1 cellular context compared by ENCODE assay signal in the genomic region with DNA sequence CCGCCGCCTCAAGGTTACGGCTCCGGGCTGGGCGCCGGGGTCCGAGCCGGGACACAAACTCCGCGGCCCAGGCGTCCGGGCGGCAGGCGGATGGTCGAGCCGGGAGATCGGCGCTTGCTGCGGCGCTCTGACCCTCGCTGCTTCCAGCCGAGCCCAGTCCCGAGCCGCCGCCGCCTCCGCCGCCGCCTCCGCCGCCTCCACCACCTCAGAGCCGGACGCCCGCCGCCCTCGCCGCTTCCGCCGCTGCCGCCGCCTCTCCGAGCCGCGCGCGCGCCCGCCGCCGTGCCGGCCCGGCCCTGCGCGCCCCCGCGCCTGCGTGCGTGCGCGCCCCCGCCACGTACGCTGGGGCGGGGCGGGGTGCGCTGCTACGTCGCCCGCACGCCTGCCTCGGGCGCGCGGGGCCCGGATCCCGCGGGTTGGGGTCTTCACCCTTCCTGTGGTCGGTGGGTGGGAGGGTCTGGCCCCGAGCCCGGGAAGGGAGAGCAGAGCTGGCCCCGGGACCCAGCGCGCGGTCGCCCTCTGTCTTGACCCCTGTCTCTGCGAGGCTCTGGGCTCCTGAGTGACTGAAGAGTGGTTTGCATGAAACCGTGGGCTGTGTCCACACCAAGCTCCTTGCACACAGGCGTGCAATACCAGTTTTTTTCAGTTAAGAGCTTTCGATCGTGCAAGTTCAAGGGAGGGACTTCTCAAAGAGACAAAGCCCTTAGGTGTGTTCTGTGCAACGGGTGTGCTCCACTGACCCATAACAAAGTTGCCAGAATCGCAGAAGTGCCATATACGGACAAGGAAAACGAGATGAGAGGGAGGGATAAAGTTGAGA.
A peak's percentile ranks its signal among the peaks of the same experiment; 100 is the strongest.
TF ChIP-seq lines count a peak whose summit lies in the region.

A gene (minus strand): TSS at position 256 of the 820 bp plus-strand sequence. CDS start 328 bp downstream, outside the sequence.

TF ChIP-seq in HepG2, 621 proteins besides CTCF, POLR2A, EP300 and RAD21 (continued from another document and continues in another):
- TF ChIP-seq, protein P1, sequence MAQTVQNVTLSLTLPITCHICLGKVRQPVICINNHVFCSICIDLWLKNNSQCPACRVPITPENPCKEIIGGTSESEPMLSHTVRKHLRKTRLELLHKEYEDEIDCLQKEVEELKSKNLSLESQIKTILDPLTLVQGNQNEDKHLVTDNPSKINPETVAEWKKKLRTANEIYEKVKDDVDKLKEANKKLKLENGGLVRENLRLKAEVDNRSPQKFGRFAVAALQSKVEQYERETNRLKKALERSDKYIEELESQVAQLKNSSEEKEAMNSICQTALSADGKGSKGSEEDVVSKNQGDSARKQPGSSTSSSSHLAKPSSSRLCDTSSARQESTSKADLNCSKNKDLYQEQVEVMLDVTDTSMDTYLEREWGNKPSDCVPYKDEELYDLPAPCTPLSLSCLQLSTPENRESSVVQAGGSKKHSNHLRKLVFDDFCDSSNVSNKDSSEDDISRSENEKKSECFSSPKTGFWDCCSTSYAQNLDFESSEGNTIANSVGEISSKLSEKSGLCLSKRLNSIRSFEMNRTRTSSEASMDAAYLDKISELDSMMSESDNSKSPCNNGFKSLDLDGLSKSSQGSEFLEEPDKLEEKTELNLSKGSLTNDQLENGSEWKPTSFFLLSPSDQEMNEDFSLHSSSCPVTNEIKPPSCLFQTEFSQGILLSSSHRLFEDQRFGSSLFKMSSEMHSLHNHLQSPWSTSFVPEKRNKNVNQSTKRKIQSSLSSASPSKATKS (CRISPR knock-in tag; IDR thresholded peaks at IDR 0.05), result no peak
- TF ChIP-seq FOSL1 (CRISPR knock-in tag; IDR thresholded peaks at IDR 0.05; ENCODE audit: borderline replicate concordance), result no peak
- TF ChIP-seq ZNF569 (CRISPR knock-in tag; IDR thresholded peaks at IDR 0.05; ENCODE audit: borderline replicate concordance), result no peak
- TF ChIP-seq ZNF589 (CRISPR knock-in tag; conservative IDR thresholded peaks at IDR 0.05), result no peak
- TF ChIP-seq ZNF546 (CRISPR knock-in tag; conservative IDR thresholded peaks at IDR 0.05), result no peak
- TF ChIP-seq RFXANK (CRISPR knock-in tag; IDR thresholded peaks at IDR 0.05), result no peak
- peak; percentile 61; the same call in 1 of the 2 replicates for TF ChIP-seq ZNF235 (CRISPR knock-in tag; IDR thresholded peaks at IDR 0.05; ENCODE audit: borderline replicate concordance)
- TF ChIP-seq ZNF264 (CRISPR knock-in tag; IDR thresholded peaks at IDR 0.05), result no peak
- no peak for TF ChIP-seq SOX13 (IDR thresholded peaks at IDR 0.05)
- TF ChIP-seq SOX13 (CRISPR knock-in tag; conservative IDR thresholded peaks at IDR 0.05 in 1 of 2, IDR thresholded peaks at IDR 0.05 in 1 of 2), result peak in 1 of 2 experiments; percentile 17; a peak in 1 of 4 replicates
- 0 out of 2 replicates have a peak, but pooled peaks have one; percentile 22 for TF ChIP-seq ZNF350 (CRISPR knock-in tag; IDR thresholded peaks at IDR 0.05; ENCODE audit: borderline replicate concordance, low read depth)
- 0 out of 2 replicates have a peak, but pooled peaks have one; percentile 29 for TF ChIP-seq HOXD1 (CRISPR knock-in tag; IDR thresholded peaks at IDR 0.05)
- TF ChIP-seq ZNF205 (CRISPR knock-in tag; IDR thresholded peaks at IDR 0.05), result 0 out of 2 replicates have a peak, but pooled peaks have one; percentile 51
- peak; percentile 78; the same call in 1 of the 2 replicates for TF ChIP-seq ZNF709 (CRISPR knock-in tag; IDR thresholded peaks at IDR 0.05)
- TF ChIP-seq, protein P2, sequence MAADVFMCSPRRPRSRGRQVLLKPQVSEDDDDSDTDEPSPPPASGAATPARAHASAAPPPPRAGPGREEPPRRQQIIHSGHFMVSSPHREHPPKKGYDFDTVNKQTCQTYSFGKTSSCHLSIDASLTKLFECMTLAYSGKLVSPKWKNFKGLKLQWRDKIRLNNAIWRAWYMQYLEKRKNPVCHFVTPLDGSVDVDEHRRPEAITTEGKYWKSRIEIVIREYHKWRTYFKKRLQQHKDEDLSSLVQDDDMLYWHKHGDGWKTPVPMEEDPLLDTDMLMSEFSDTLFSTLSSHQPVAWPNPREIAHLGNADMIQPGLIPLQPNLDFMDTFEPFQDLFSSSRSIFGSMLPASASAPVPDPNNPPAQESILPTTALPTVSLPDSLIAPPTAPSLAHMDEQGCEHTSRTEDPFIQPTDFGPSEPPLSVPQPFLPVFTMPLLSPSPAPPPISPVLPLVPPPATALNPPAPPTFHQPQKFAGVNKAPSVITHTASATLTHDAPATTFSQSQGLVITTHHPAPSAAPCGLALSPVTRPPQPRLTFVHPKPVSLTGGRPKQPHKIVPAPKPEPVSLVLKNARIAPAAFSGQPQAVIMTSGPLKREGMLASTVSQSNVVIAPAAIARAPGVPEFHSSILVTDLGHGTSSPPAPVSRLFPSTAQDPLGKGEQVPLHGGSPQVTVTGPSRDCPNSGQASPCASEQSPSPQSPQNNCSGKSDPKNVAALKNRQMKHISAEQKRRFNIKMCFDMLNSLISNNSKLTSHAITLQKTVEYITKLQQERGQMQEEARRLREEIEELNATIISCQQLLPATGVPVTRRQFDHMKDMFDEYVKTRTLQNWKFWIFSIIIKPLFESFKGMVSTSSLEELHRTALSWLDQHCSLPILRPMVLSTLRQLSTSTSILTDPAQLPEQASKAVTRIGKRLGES (CRISPR knock-in tag; IDR thresholded peaks at IDR 0.05; ENCODE audit: borderline replicate concordance), result no peak
- no peak for TF ChIP-seq ZNF678 (CRISPR knock-in tag; IDR thresholded peaks at IDR 0.05)
- TF ChIP-seq NFIB (CRISPR knock-in tag; IDR thresholded peaks at IDR 0.05; ENCODE audit: borderline replicate concordance), result no peak
- TF ChIP-seq ZNF333 (CRISPR knock-in tag; IDR thresholded peaks at IDR 0.05; ENCODE audit: borderline replicate concordance), result peak; percentile 32
- TF ChIP-seq, protein P3, sequence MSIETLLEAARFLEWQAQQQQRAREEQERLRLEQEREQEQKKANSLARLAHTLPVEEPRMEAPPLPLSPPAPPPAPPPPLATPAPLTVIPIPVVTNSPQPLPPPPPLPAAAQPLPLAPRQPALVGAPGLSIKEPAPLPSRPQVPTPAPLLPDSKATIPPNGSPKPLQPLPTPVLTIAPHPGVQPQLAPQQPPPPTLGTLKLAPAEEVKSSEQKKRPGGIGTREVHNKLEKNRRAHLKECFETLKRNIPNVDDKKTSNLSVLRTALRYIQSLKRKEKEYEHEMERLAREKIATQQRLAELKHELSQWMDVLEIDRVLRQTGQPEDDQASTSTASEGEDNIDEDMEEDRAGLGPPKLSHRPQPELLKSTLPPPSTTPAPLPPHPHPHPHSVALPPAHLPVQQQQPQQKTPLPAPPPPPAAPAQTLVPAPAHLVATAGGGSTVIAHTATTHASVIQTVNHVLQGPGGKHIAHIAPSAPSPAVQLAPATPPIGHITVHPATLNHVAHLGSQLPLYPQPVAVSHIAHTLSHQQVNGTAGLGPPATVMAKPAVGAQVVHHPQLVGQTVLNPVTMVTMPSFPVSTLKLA (IDR thresholded peaks at IDR 0.05), result no peak
- TF ChIP-seq SMC3 (IDR thresholded peaks at IDR 0.05; ENCODE audit: low read length), result no peak
- TF ChIP-seq MXI1 (IDR thresholded peaks at IDR 0.05; ENCODE audit: borderline replicate concordance, low read depth, low read length), result peak; percentile 27; the same call in 1 of the 3 replicates
- no peak for TF ChIP-seq CENPX (CRISPR knock-in tag; IDR thresholded peaks at IDR 0.05)
- no peak for TF ChIP-seq ZFP62 (CRISPR knock-in tag; IDR thresholded peaks at IDR 0.05)
- TF ChIP-seq ZNF567 (CRISPR knock-in tag; IDR thresholded peaks at IDR 0.05; ENCODE audit: borderline replicate concordance), result 0 out of 2 replicates have a peak, but pooled peaks have one; percentile 8
- no peak for TF ChIP-seq SRF (IDR thresholded peaks at IDR 0.05; ENCODE audit: low read depth, low read length)
- peak; percentile 47; the same call in 1 of the 2 replicates for TF ChIP-seq TAF1 (CRISPR knock-in tag; IDR thresholded peaks at IDR 0.05)
- 0 out of 2 replicates have a peak, but pooled peaks have one; percentile 68 for TF ChIP-seq SRY (CRISPR knock-in tag; IDR thresholded peaks at IDR 0.05)
- TF ChIP-seq, protein P4, sequence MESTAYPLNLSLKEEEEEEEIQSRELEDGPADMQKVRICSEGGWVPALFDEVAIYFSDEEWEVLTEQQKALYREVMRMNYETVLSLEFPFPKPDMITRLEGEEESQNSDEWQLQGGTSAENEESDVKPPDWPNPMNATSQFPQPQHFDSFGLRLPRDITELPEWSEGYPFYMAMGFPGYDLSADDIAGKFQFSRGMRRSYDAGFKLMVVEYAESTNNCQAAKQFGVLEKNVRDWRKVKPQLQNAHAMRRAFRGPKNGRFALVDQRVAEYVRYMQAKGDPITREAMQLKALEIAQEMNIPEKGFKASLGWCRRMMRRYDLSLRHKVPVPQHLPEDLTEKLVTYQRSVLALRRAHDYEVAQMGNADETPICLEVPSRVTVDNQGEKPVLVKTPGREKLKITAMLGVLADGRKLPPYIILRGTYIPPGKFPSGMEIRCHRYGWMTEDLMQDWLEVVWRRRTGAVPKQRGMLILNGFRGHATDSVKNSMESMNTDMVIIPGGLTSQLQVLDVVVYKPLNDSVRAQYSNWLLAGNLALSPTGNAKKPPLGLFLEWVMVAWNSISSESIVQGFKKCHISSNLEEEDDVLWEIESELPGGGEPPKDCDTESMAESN (CRISPR knock-in tag; conservative IDR thresholded peaks at IDR 0.05), result no peak
- TF ChIP-seq TBP (CRISPR knock-in tag; IDR thresholded peaks at IDR 0.05), result no peak
- TF ChIP-seq ZNF790 (CRISPR knock-in tag; IDR thresholded peaks at IDR 0.05; ENCODE audit: borderline replicate concordance), result 0 out of 2 replicates have a peak, but pooled peaks have one; percentile 34
- TF ChIP-seq AGO1 (IDR thresholded peaks at IDR 0.05; ENCODE audit: low read depth, low read length, poor library complexity, severe bottlenecking), result no peak
- TF ChIP-seq, protein P5, sequence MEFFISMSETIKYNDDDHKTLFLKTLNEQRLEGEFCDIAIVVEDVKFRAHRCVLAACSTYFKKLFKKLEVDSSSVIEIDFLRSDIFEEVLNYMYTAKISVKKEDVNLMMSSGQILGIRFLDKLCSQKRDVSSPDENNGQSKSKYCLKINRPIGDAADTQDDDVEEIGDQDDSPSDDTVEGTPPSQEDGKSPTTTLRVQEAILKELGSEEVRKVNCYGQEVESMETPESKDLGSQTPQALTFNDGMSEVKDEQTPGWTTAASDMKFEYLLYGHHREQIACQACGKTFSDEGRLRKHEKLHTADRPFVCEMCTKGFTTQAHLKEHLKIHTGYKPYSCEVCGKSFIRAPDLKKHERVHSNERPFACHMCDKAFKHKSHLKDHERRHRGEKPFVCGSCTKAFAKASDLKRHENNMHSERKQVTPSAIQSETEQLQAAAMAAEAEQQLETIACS (CRISPR knock-in tag; IDR thresholded peaks at IDR 0.05), result peak; percentile 95
- peak; percentile 50; the same call in 1 of the 2 replicates for TF ChIP-seq POGZ (CRISPR knock-in tag; IDR thresholded peaks at IDR 0.05)
- TF ChIP-seq HMG20A (CRISPR knock-in tag; IDR thresholded peaks at IDR 0.05; ENCODE audit: borderline replicate concordance), result 0 out of 2 replicates have a peak, but pooled peaks have one; percentile 22
- no peak for TF ChIP-seq ATF7-NPFF (CRISPR knock-in tag; IDR thresholded peaks at IDR 0.05; ENCODE audit: low read depth)
- TF ChIP-seq MATR3 (CRISPR knock-in tag; IDR thresholded peaks at IDR 0.05), result no peak
- no peak for TF ChIP-seq FOXK2 (IDR thresholded peaks at IDR 0.05)
- TF ChIP-seq, protein P6, sequence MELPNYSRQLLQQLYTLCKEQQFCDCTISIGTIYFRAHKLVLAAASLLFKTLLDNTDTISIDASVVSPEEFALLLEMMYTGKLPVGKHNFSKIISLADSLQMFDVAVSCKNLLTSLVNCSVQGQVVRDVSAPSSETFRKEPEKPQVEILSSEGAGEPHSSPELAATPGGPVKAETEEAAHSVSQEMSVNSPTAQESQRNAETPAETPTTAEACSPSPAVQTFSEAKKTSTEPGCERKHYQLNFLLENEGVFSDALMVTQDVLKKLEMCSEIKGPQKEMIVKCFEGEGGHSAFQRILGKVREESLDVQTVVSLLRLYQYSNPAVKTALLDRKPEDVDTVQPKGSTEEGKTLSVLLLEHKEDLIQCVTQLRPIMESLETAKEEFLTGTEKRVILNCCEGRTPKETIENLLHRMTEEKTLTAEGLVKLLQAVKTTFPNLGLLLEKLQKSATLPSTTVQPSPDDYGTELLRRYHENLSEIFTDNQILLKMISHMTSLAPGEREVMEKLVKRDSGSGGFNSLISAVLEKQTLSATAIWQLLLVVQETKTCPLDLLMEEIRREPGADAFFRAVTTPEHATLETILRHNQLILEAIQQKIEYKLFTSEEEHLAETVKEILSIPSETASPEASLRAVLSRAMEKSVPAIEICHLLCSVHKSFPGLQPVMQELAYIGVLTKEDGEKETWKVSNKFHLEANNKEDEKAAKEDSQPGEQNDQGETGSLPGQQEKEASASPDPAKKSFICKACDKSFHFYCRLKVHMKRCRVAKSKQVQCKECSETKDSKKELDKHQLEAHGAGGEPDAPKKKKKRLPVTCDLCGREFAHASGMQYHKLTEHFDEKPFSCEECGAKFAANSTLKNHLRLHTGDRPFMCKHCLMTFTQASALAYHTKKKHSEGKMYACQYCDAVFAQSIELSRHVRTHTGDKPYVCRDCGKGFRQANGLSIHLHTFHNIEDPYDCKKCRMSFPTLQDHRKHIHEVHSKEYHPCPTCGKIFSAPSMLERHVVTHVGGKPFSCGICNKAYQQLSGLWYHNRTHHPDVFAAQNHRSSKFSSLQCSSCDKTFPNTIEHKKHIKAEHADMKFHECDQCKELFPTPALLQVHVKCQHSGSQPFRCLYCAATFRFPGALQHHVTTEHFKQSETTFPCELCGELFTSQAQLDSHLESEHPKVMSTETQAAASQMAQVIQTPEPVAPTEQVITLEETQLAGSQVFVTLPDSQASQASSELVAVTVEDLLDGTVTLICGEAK (IDR thresholded peaks at IDR 0.05), result no peak
- TF ChIP-seq, protein P6 (CRISPR knock-in tag; IDR thresholded peaks at IDR 0.05), result 0 out of 2 replicates have a peak, but pooled peaks have one; percentile 22
- 0 out of 2 replicates have a peak, but pooled peaks have one; percentile 12 for TF ChIP-seq ZMYM4 (CRISPR knock-in tag; IDR thresholded peaks at IDR 0.05)
- TF ChIP-seq ZNF343 (CRISPR knock-in tag; IDR thresholded peaks at IDR 0.05), result no peak
